9 cellular contexts compared by ENCODE assay signal in genomic region chr10:21519327-21519933, GRCh38. TPM values are rescaled to one million over a fixed set of nuclear protein-coding genes. Genes with fewer than 3 reads are reported as not detected.
DNase-seq lines count a peak whose midpoint lies in the region; ATAC-seq and TF ChIP-seq lines count a peak whose summit lies in the region.
"Had no signal": no experiment of that assay in that cellular context is flagged by ENCODE, and none has a peak within 500 bp of the region (broad histone marks: within the 10 kb centered on the region; RNA-seq: fewer than 3 reads in every experiment).

No MANE protein-coding gene starts in this region.

- H2AK5ac ChIP-seq in mesenchymal stem cell (ENCODE audit: low read length, severe bottlenecking) = no peak overlapping the region

- H3K4me3 ChIP-seq in cardiac muscle cell (peak overlapping the region; percentile 78), body of pancreas (no peak overlapping the region), mesenchymal stem cell (ENCODE audit: insufficient read depth in 1 of 2, low read depth in 1 of 2, low read length in 2 of 2) (peak overlapping the region in 1 of 2 experiments; percentile 86), urinary bladder (ENCODE audit: low read depth, low read length) (peak overlapping the region; percentile 94)

- H3K27me3 ChIP-seq in cardiac muscle cell = no peaks in the 10 kb centered on the region
- no peaks in the 10 kb centered on the region for H3K27me3 ChIP-seq in body of pancreas
- H3K27me3 ChIP-seq in mesenchymal stem cell (ENCODE audit: control insufficient read depth in 1 of 2, insufficient read depth in 1 of 2, low read length in 2 of 2) = no peaks in the 10 kb centered on the region

- H3K18ac ChIP-seq in mesenchymal stem cell (ENCODE audit: low read depth in 1 of 2, low read length in 2 of 2) = peak overlapping the region in 1 of 2 experiments; percentile 87

- ATAC-seq in left cardiac atrium (no peak), body of pancreas (no peak), HG03521 (IDR thresholded peaks at IDR 0.05; ENCODE audit: unreplicated experiment) (no peak)

- CTCF ChIA-PET in Calu3 (lab: Charles Lee) = interaction anchor here (0.6 kb wide), 1 partner anchor 205 kb away, joined by 9 read pairs; no protein-coding TSS in a partner anchor

- no peak overlapping the region for H4K8ac ChIP-seq in mesenchymal stem cell (ENCODE audit: low read length)

- no peak overlapping the region for H3K27ac Mint-ChIP-seq in Calu3 (ENCODE audit: unreplicated experiment)

- H3K36me3 ChIP-seq in cardiac muscle cell (no peaks in the 10 kb centered on the region), body of pancreas (replicated peaks in 1 of 2; ENCODE audit: insufficient read depth in 1 of 2, low read depth in 2 of 2) (no peaks in the 10 kb centered on the region), mesenchymal stem cell (ENCODE audit: control insufficient read depth in 1 of 2, insufficient read depth in 2 of 2, low read depth in 1 of 2, low read length in 2 of 2) (no peaks in the 10 kb centered on the region), urinary bladder (ENCODE audit: insufficient read depth) (peaks cover 2% of the 10 kb centered on the region)

- H2BK12ac ChIP-seq in mesenchymal stem cell (ENCODE audit: low read length in 2 of 2) = peak overlapping the region in 1 of 2 experiments; percentile 56

- H2BK15ac ChIP-seq in mesenchymal stem cell (ENCODE audit: low read depth, poor library complexity, severe bottlenecking) = no peak overlapping the region

- H3K4ac ChIP-seq in mesenchymal stem cell (ENCODE audit: low read depth in 1 of 2, low read length in 2 of 2) = peak overlapping the region; percentile 13 to 67

- H2BK120ac ChIP-seq in mesenchymal stem cell (ENCODE audit: low read depth, low read length) = no peak overlapping the region

- H3K9me3 ChIP-seq in cardiac muscle cell (ENCODE audit: low read depth) = no peaks in the 10 kb centered on the region
- no peaks in the 10 kb centered on the region for H3K9me3 ChIP-seq in body of pancreas
- H3K9me3 ChIP-seq in mesenchymal stem cell (ENCODE audit: control insufficient read depth, low read length) = no peaks in the 10 kb centered on the region

- BruUV-seq in Calu3 (replicated peaks; lab: Mats Ljungman, UMichigan) = no TSS peak

- peaks cover 10% of the 10 kb centered on the region for H3K4me1 Mint-ChIP-seq in Calu3 (ENCODE audit: low read depth, unreplicated experiment)

- TF ChIP-seq POLR2A in body of pancreas (IDR thresholded peaks at IDR 0.05) = no peak

- H3K4me1 ChIP-seq in cardiac muscle cell (ENCODE audit: low read depth) (peaks cover 49% of the 10 kb centered on the region), body of pancreas (peaks cover 27% of the 10 kb centered on the region), mesenchymal stem cell (ENCODE audit: control insufficient read depth, insufficient read depth, low read depth, low read length) (peaks cover 4% of the 10 kb centered on the region), urinary bladder (ENCODE audit: insufficient read depth) (no peaks in the 10 kb centered on the region)

- H3K9me3 Mint-ChIP-seq in Calu3 (ENCODE audit: low read depth, unreplicated experiment) = no peaks in the 10 kb centered on the region

- no peak overlapping the region for H4K91ac ChIP-seq in mesenchymal stem cell (ENCODE audit: low read length)

- DNase-seq in cardiac muscle cell (ENCODE audit: low read depth in 1 of 2, low spot score in 1 of 2) (no peak), left cardiac atrium (no peak), body of pancreas (no peak), mesenchymal stem cell (no peak), Calu3 (no peak), UCSD-AML1 (lab: John Stamatoyannopoulos, UW; ENCODE audit: unreplicated experiment) (no peak)
- DNase-seq: GF-D8 had no signal

- peaks cover 16% of the 10 kb centered on the region for H3K36me3 Mint-ChIP-seq in Calu3 (ENCODE audit: insufficient read depth, unreplicated experiment)

- 32 to 42% methylated on average over 11 of the region's 11 CpGs for WGBS in body of pancreas, 2 donors
- under 1% methylated on average over 10 of the region's 11 CpGs for WGBS in mesenchymal stem cell
- WGBS in urinary bladder = 10% methylated on average over 11 of the region's 11 CpGs

- intact Hi-C loops in left cardiac atrium (cut with DNase I) (no loop called here), body of pancreas (cut with DNase I) (no loop called here), Calu3 (cut with micrococcal nuclease; ENCODE audit: unreplicated experiment) (no loop called here)

- no peak overlapping the region for H3K23ac ChIP-seq in mesenchymal stem cell (ENCODE audit: low read length in 2 of 2)

- no peak overlapping the region for H2AFZ ChIP-seq in mesenchymal stem cell (ENCODE audit: low read depth, low read length)

- H3K27me3 Mint-ChIP-seq in Calu3 (ENCODE audit: unreplicated experiment) = peaks cover 53% of the 10 kb centered on the region

- H3K27ac ChIP-seq in cardiac muscle cell (peak overlapping the region; percentile 96), body of pancreas (peak overlapping the region; percentile 33 to 76 (median 70)), mesenchymal stem cell (ENCODE audit: low read length, poor library complexity, severe bottlenecking) (peak overlapping the region; percentile 86), urinary bladder (ENCODE audit: low read depth) (peak overlapping the region; percentile 80)

- peak overlapping the region; percentile 92 for H3K9ac ChIP-seq in mesenchymal stem cell (ENCODE audit: low read length)

- TF ChIP-seq CTCF in cardiac muscle cell (IDR thresholded peaks at IDR 0.05; ENCODE audit: low read depth, low read length) = no peak
- no peak for TF ChIP-seq CTCF in body of pancreas (IDR thresholded peaks at IDR 0.05)
- TF ChIP-seq CTCF in Calu3 (IDR thresholded peaks at IDR 0.05; ENCODE audit: unreplicated experiment) = no peak

- no peak overlapping the region for H3K14ac ChIP-seq in mesenchymal stem cell (ENCODE audit: low read length in 2 of 2)

- no peak overlapping the region for H3K4me3 Mint-ChIP-seq in Calu3 (ENCODE audit: low read depth, unreplicated experiment)

- H3K4me2 ChIP-seq in mesenchymal stem cell (ENCODE audit: low read length, poor library complexity, severe bottlenecking) = peak overlapping the region; percentile 98

- H3K79me1 ChIP-seq in mesenchymal stem cell (replicated peaks; ENCODE audit: low read length, poor library complexity, severe bottlenecking) = no peaks in the 10 kb centered on the region

- H2BK5ac ChIP-seq in mesenchymal stem cell (ENCODE audit: low read depth, low read length, poor library complexity, severe bottlenecking) = peak overlapping the region; percentile 48

RNA-seq across cellular contexts. Expression of gene SKIDA1, which starts 6.1 kb away (rescaled TPM):
- total RNA-seq in cardiac muscle cell = 42.4 and 62.4 TPM in 2 replicates
- polyA plus RNA-seq in cardiac muscle cell = 4.3 and 7.9 TPM in 2 replicates
- 1 to 10 TPM; 1.9 to 2.0 TPM for total RNA-seq in left cardiac atrium
- total RNA-seq in body of pancreas = 1 to 10 TPM in 1 of 2 donors, under 1 TPM in 1; 0.78 to 1.3 TPM
- 1.8 TPM for polyA plus RNA-seq in mesenchymal stem cell (2013, experiment 1 of 2)
- polyA plus RNA-seq in mesenchymal stem cell (2013, experiment 2 of 2) = 1.8 TPM
- total RNA-seq in urinary bladder = 5.0 TPM
- polyA plus RNA-seq in urinary bladder = 0.61 TPM
- 0.40 TPM in 1 of 2 replicates, not detected in the other for total RNA-seq in Calu3 (2022)

RNA-seq across cellular contexts. Expression of gene MLLT10, which starts 14.6 kb away (rescaled TPM):
- total RNA-seq in cardiac muscle cell (26.0 and 40.6 TPM in 2 replicates), left cardiac atrium (10 to 100 TPM; 26.1 to 30.3 TPM), body of pancreas (10 to 100 TPM; 23.7 to 30.1 TPM), urinary bladder (109 TPM), Calu3 (2022) (32.1 and 34.7 TPM in 2 replicates)
- polyA plus RNA-seq in cardiac muscle cell (38.4 and 39.5 TPM in 2 replicates), urinary bladder (36.6 TPM)
- 29.2 TPM for polyA plus RNA-seq in mesenchymal stem cell (2013, experiment 1 of 2)
- polyA plus RNA-seq in mesenchymal stem cell (2013, experiment 2 of 2) = 30.7 TPM

Comparison
In these comparisons a context has a peak if more than half of its experiments do, and no peak if none do; other contexts are left out.
1. H3K4me3 ChIP-seq: peak in cardiac muscle cell (single experiment) and urinary bladder (single experiment); none in body of pancreas (0 of 2).
2. Peak in every context shown above with its lines, with median percentiles within 50 percentile points of each other: H3K27ac ChIP-seq.